Comparison of ENCODE assay signal across 8 cellular contexts in the genomic region with DNA sequence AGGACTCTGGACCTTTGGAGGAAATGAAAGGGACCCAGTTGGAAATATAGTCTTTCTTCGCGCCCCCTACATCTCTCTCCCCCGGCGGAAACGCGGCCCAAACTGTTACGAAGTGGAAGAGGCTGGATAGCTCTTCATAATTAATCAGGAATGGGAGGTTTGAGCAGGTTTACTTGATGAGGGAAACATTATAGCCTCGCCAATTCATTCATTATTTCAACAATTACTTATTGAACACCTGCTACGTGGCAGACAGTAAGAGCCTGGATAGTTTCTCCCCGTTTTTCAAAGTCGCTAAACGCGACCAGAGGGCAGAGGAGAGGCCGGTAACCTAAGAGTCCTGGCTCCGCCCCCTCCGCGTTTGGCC. TPM values are rescaled to one million over a fixed set of nuclear protein-coding genes. Genes with fewer than 3 reads are reported as not detected.
DNase-seq lines count a peak whose midpoint lies in the region; ATAC-seq lines count a peak whose summit lies in the region.

No MANE protein-coding gene starts in this region.

- peak overlapping the region; percentile 99 for H3K4me3 Mint-ChIP-seq in activated T-helper 1 cell treated with anti-CD3 and anti-CD28 coated beads, Interleukin-12 subunit alpha, Interleukin-12 subunit beta, Interleukin-2, Interleukin-4 antibody, amounts not matched to agents 30 ng/mL and 10 ng/mL and 1 ng/mL, durations not matched to agents 14 hours and 24 hours and 36 hours
- peak overlapping the region; percentile 98 for H3K4me3 Mint-ChIP-seq in stimulated activated effector memory CD8-positive, alpha-beta T cell treated with anti-CD3 and anti-CD28 coated beads, Interleukin-12 subunit alpha, Interleukin-12 subunit beta, amount 100 ng/mL, for 72 hours

- H3K27ac Mint-ChIP-seq in activated T-helper 1 cell treated with anti-CD3 and anti-CD28 coated beads, Interleukin-12 subunit alpha, Interleukin-12 subunit beta, Interleukin-2, Interleukin-4 antibody, amounts not matched to agents 30 ng/mL and 10 ng/mL and 1 ng/mL, durations not matched to agents 14 hours and 24 hours and 36 hours: peak overlapping the region; percentile 98
- peak overlapping the region; percentile 96 for H3K27ac Mint-ChIP-seq in stimulated activated effector memory CD8-positive, alpha-beta T cell treated with anti-CD3 and anti-CD28 coated beads, Interleukin-12 subunit alpha, Interleukin-12 subunit beta, amount 100 ng/mL, for 72 hours

- H3K4me1 Mint-ChIP-seq in activated T-helper 1 cell treated with anti-CD3 and anti-CD28 coated beads, Interleukin-12 subunit alpha, Interleukin-12 subunit beta, Interleukin-2, Interleukin-4 antibody, amounts not matched to agents 30 ng/mL and 10 ng/mL and 1 ng/mL, durations not matched to agents 14 hours and 24 hours and 36 hours (ENCODE audit: low read depth): peaks cover 34% of the 10 kb centered on the region
- H3K4me1 Mint-ChIP-seq in stimulated activated effector memory CD8-positive, alpha-beta T cell treated with anti-CD3 and anti-CD28 coated beads, Interleukin-12 subunit alpha, Interleukin-12 subunit beta, amount 100 ng/mL, for 72 hours: peaks cover 34% of the 10 kb centered on the region

- H3K36me3 Mint-ChIP-seq in activated T-helper 1 cell treated with anti-CD3 and anti-CD28 coated beads, Interleukin-12 subunit alpha, Interleukin-12 subunit beta, Interleukin-2, Interleukin-4 antibody, amounts not matched to agents 30 ng/mL and 10 ng/mL and 1 ng/mL, durations not matched to agents 14 hours and 24 hours and 36 hours (ENCODE audit: low read depth): peaks cover 14% of the 10 kb centered on the region
- peaks cover 40% of the 10 kb centered on the region for H3K36me3 Mint-ChIP-seq in stimulated activated effector memory CD8-positive, alpha-beta T cell treated with anti-CD3 and anti-CD28 coated beads, Interleukin-12 subunit alpha, Interleukin-12 subunit beta, amount 100 ng/mL, for 72 hours

- intact Hi-C loops in activated T-helper 1 cell treated with anti-CD3 and anti-CD28 coated beads, Interleukin-12 subunit alpha, Interleukin-12 subunit beta, Interleukin-2, Interleukin-4 antibody, amounts not matched to agents 30 ng/mL and 10 ng/mL and 1 ng/mL, durations not matched to agents 14 hours and 24 hours and 36 hours (cut with micrococcal nuclease): loop anchor here (1.0 kb wide), 1 partner anchor 175 kb away; a partner anchor contains a TSS
- intact Hi-C loops in posterior vena cava (cut with DNase I): no loop called here

- H3K4me3 ChIP-seq in iPS-11a (ENCODE audit: low read depth, low read length): peak overlapping the region; percentile 89

- no peaks in the 10 kb centered on the region for H3K9me3 Mint-ChIP-seq in activated T-helper 1 cell treated with anti-CD3 and anti-CD28 coated beads, Interleukin-12 subunit alpha, Interleukin-12 subunit beta, Interleukin-2, Interleukin-4 antibody, amounts not matched to agents 30 ng/mL and 10 ng/mL and 1 ng/mL, durations not matched to agents 14 hours and 24 hours and 36 hours
- no peaks in the 10 kb centered on the region for H3K9me3 Mint-ChIP-seq in stimulated activated effector memory CD8-positive, alpha-beta T cell treated with anti-CD3 and anti-CD28 coated beads, Interleukin-12 subunit alpha, Interleukin-12 subunit beta, amount 100 ng/mL, for 72 hours

- peaks cover 12% of the 10 kb centered on the region for H3K27me3 Mint-ChIP-seq in activated T-helper 1 cell treated with anti-CD3 and anti-CD28 coated beads, Interleukin-12 subunit alpha, Interleukin-12 subunit beta, Interleukin-2, Interleukin-4 antibody, amounts not matched to agents 30 ng/mL and 10 ng/mL and 1 ng/mL, durations not matched to agents 14 hours and 24 hours and 36 hours (ENCODE audit: insufficient read depth)

- DNase-seq in activated T-helper 1 cell treated with anti-CD3 and anti-CD28 coated beads, Interleukin-12 subunit alpha, Interleukin-12 subunit beta, Interleukin-2, Interleukin-4 antibody, amounts not matched to agents 30 ng/mL and 10 ng/mL and 1 ng/mL, durations not matched to agents 14 hours and 24 hours and 36 hours (ENCODE audit: low spot score): no peak
- no peak for DNase-seq in stimulated activated effector memory CD8-positive, alpha-beta T cell treated with anti-CD3 and anti-CD28 coated beads, Interleukin-12 subunit alpha, Interleukin-12 subunit beta, amount 100 ng/mL, for 72 hours (ENCODE audit: low spot score in 2 of 2)
- DNase-seq in NCI-H2227 (lab: John Stamatoyannopoulos, UW; ENCODE audit: unreplicated experiment) (no peak), posterior vena cava (ENCODE audit: low spot score) (no peak), NAMALWA (ENCODE audit: low spot score) (no peak)

- ATAC-seq in GM18907 (IDR thresholded peaks at IDR 0.05; ENCODE audit: unreplicated experiment) (peak; percentile 64), HG02970 (IDR thresholded peaks at IDR 0.05; ENCODE audit: low FRiP score, unreplicated experiment) (peak; percentile 42)
- peak; percentile 74 for ATAC-seq in stimulated activated effector memory CD8-positive, alpha-beta T cell treated with anti-CD3 and anti-CD28 coated beads, Interleukin-12 subunit alpha, Interleukin-12 subunit beta, amount 100 ng/mL, for 72 hours

RNA-seq across cellular contexts. Expression of a gene that starts 0.2 kb away (rescaled TPM):
- 14.5 and 18.5 TPM in 2 replicates for total RNA-seq in activated T-helper 1 cell treated with anti-CD3 and anti-CD28 coated beads, Interleukin-12 subunit alpha, Interleukin-12 subunit beta, Interleukin-2, Interleukin-4 antibody, amounts not matched to agents 30 ng/mL and 10 ng/mL and 1 ng/mL, durations not matched to agents 14 hours and 24 hours and 36 hours
- total RNA-seq in posterior vena cava: 10 to 100 TPM; 10.8 to 12.4 TPM

RNA-seq across cellular contexts. Expression of a gene that starts 1.8 kb away (rescaled TPM):
- total RNA-seq in activated T-helper 1 cell treated with anti-CD3 and anti-CD28 coated beads, Interleukin-12 subunit alpha, Interleukin-12 subunit beta, Interleukin-2, Interleukin-4 antibody, amounts not matched to agents 30 ng/mL and 10 ng/mL and 1 ng/mL, durations not matched to agents 14 hours and 24 hours and 36 hours: 9.9 and 10.6 TPM in 2 replicates
- under 1 TPM; 0.24 to 0.83 TPM for total RNA-seq in posterior vena cava

RNA-seq across cellular contexts. Expression of a gene that starts 11.9 kb away (rescaled TPM):
- total RNA-seq in activated T-helper 1 cell treated with anti-CD3 and anti-CD28 coated beads, Interleukin-12 subunit alpha, Interleukin-12 subunit beta, Interleukin-2, Interleukin-4 antibody, amounts not matched to agents 30 ng/mL and 10 ng/mL and 1 ng/mL, durations not matched to agents 14 hours and 24 hours and 36 hours: 59.0 and 59.4 TPM in 2 replicates
- total RNA-seq in posterior vena cava: 10 to 100 TPM; 35.7 to 40.9 TPM

RNA-seq across cellular contexts. Expression of a gene that starts 24.9 kb away (rescaled TPM):
- 307 and 322 TPM in 2 replicates for total RNA-seq in activated T-helper 1 cell treated with anti-CD3 and anti-CD28 coated beads, Interleukin-12 subunit alpha, Interleukin-12 subunit beta, Interleukin-2, Interleukin-4 antibody, amounts not matched to agents 30 ng/mL and 10 ng/mL and 1 ng/mL, durations not matched to agents 14 hours and 24 hours and 36 hours
- 10 to 100 TPM; 21.5 to 44.7 TPM for total RNA-seq in posterior vena cava

RNA-seq across cellular contexts. Expression of a gene that starts 30.9 kb away (rescaled TPM):
- 0.29 and 0.37 TPM in 2 replicates for total RNA-seq in activated T-helper 1 cell treated with anti-CD3 and anti-CD28 coated beads, Interleukin-12 subunit alpha, Interleukin-12 subunit beta, Interleukin-2, Interleukin-4 antibody, amounts not matched to agents 30 ng/mL and 10 ng/mL and 1 ng/mL, durations not matched to agents 14 hours and 24 hours and 36 hours
- not detected for total RNA-seq in posterior vena cava
